In the genomic region with DNA sequence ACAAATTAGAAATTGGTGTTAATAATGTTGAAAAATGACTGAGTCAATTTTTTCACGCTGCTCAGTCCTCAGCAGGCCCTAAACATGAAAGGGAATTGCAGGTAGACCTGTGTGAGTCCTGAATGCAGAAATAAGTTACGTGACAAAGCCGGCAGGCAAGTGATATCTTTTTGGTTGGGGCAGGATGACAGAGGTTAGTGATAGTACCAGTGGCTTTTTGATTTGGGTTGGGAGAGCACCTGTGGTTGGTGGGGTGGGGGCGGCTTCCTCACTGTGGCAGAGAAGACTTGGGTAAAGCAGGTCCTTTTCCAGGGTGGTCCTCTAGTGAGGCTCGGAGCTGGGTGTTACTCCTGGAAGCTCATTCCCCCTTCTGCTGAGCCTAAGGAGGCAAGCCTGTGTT, we compare ENCODE assay signal across 2 cellular contexts.
TF ChIP-seq lines count a peak whose summit lies in the region.

No MANE protein-coding gene starts in this region.

TF ChIP-seq in HCT116, 20 proteins besides CTCF, POLR2A, EP300 and RAD21:
- TF ChIP-seq EZH2 (IDR thresholded peaks at IDR 0.05) (no peak), YY1 (IDR thresholded peaks at IDR 0.05; ENCODE audit: extremely low read depth, insufficient replicate concordance, low read depth, low read length) (no peak), JUND (IDR thresholded peaks at IDR 0.05) (no peak), EZH2phosphoT487 (IDR thresholded peaks at IDR 0.05; ENCODE audit: borderline replicate concordance) (no peak), ZFX (IDR thresholded peaks at IDR 0.05) (no peak), SIN3A (IDR thresholded peaks at IDR 0.05; ENCODE audit: low read depth) (no peak), SRF (IDR thresholded peaks at IDR 0.05; ENCODE audit: low read depth) (no peak), ELF1 (IDR thresholded peaks at IDR 0.05; ENCODE audit: borderline replicate concordance, low read depth) (no peak), ZNF274 (IDR thresholded peaks at IDR 0.05; ENCODE audit: low read depth, low read length) (no peak), SP1 (IDR thresholded peaks at IDR 0.05; ENCODE audit: low read depth) (no peak), POLR2AphosphoS5 (IDR thresholded peaks at IDR 0.05; ENCODE audit: low read depth, low read length) (no peak)
- TF ChIP-seq, protein P1, sequence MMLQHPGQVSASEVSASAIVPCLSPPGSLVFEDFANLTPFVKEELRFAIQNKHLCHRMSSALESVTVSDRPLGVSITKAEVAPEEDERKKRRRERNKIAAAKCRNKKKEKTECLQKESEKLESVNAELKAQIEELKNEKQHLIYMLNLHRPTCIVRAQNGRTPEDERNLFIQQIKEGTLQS (IDR thresholded peaks at IDR 0.05), result no peak
- TF ChIP-seq, protein P2, sequence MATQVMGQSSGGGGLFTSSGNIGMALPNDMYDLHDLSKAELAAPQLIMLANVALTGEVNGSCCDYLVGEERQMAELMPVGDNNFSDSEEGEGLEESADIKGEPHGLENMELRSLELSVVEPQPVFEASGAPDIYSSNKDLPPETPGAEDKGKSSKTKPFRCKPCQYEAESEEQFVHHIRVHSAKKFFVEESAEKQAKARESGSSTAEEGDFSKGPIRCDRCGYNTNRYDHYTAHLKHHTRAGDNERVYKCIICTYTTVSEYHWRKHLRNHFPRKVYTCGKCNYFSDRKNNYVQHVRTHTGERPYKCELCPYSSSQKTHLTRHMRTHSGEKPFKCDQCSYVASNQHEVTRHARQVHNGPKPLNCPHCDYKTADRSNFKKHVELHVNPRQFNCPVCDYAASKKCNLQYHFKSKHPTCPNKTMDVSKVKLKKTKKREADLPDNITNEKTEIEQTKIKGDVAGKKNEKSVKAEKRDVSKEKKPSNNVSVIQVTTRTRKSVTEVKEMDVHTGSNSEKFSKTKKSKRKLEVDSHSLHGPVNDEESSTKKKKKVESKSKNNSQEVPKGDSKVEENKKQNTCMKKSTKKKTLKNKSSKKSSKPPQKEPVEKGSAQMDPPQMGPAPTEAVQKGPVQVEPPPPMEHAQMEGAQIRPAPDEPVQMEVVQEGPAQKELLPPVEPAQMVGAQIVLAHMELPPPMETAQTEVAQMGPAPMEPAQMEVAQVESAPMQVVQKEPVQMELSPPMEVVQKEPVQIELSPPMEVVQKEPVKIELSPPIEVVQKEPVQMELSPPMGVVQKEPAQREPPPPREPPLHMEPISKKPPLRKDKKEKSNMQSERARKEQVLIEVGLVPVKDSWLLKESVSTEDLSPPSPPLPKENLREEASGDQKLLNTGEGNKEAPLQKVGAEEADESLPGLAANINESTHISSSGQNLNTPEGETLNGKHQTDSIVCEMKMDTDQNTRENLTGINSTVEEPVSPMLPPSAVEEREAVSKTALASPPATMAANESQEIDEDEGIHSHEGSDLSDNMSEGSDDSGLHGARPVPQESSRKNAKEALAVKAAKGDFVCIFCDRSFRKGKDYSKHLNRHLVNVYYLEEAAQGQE (IDR thresholded peaks at IDR 0.05; ENCODE audit: low read depth), result no peak
- TF ChIP-seq, protein P3, sequence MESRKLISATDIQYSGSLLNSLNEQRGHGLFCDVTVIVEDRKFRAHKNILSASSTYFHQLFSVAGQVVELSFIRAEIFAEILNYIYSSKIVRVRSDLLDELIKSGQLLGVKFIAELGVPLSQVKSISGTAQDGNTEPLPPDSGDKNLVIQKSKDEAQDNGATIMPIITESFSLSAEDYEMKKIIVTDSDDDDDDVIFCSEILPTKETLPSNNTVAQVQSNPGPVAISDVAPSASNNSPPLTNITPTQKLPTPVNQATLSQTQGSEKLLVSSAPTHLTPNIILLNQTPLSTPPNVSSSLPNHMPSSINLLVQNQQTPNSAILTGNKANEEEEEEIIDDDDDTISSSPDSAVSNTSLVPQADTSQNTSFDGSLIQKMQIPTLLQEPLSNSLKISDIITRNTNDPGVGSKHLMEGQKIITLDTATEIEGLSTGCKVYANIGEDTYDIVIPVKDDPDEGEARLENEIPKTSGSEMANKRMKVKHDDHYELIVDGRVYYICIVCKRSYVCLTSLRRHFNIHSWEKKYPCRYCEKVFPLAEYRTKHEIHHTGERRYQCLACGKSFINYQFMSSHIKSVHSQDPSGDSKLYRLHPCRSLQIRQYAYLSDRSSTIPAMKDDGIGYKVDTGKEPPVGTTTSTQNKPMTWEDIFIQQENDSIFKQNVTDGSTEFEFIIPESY (IDR thresholded peaks at IDR 0.05; ENCODE audit: extremely low read depth, insufficient replicate concordance, low read length), result no peak
- TF ChIP-seq, protein P4, sequence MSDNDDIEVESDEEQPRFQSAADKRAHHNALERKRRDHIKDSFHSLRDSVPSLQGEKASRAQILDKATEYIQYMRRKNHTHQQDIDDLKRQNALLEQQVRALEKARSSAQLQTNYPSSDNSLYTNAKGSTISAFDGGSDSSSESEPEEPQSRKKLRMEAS (IDR thresholded peaks at IDR 0.05), result no peak

TF ChIP-seq in H1, 55 proteins besides CTCF, POLR2A, EP300 and RAD21:
- no peak for TF ChIP-seq CEBPB (IDR thresholded peaks at IDR 0.05; ENCODE audit: low read depth, low read length)
- no peak for TF ChIP-seq NRF1 (IDR thresholded peaks at IDR 0.05; ENCODE audit: low read depth, low read length)
- no peak for TF ChIP-seq HDAC2 (IDR thresholded peaks at IDR 0.05; ENCODE audit: borderline replicate concordance in 1 of 2, low read depth in 2 of 2, low read length in 2 of 2)
- TF ChIP-seq CBX8 (IDR thresholded peaks at IDR 0.05; ENCODE audit: borderline replicate concordance, low read depth, low read length), result no peak
- no peak for TF ChIP-seq CTBP2 (IDR thresholded peaks at IDR 0.05; ENCODE audit: borderline replicate concordance, insufficient read depth, insufficient read length, low read length)
- TF ChIP-seq SUZ12 (IDR thresholded peaks at IDR 0.05; ENCODE audit: low read length), result no peak
- TF ChIP-seq, protein P5, sequence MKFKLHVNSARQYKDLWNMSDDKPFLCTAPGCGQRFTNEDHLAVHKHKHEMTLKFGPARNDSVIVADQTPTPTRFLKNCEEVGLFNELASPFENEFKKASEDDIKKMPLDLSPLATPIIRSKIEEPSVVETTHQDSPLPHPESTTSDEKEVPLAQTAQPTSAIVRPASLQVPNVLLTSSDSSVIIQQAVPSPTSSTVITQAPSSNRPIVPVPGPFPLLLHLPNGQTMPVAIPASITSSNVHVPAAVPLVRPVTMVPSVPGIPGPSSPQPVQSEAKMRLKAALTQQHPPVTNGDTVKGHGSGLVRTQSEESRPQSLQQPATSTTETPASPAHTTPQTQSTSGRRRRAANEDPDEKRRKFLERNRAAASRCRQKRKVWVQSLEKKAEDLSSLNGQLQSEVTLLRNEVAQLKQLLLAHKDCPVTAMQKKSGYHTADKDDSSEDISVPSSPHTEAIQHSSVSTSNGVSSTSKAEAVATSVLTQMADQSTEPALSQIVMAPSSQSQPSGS (IDR thresholded peaks at IDR 0.05; ENCODE audit: low read length), result no peak
- TF ChIP-seq YY1 (IDR thresholded peaks at IDR 0.05; ENCODE audit: low read depth, low read length), result no peak
- no peak for TF ChIP-seq GTF2F1 (IDR thresholded peaks at IDR 0.05; ENCODE audit: borderline replicate concordance, low read depth, low read length)
- no peak for TF ChIP-seq BACH1 (IDR thresholded peaks at IDR 0.05; ENCODE audit: low read length)
- TF ChIP-seq, protein P4 (IDR thresholded peaks at IDR 0.05), result no peak
- TF ChIP-seq CREB1 (IDR thresholded peaks at IDR 0.05), result no peak
